In genomic region chr9:6759114-6759977, GRCh38 we compare ENCODE assay signal across 8 cellular contexts. TPM values are rescaled to one million over a fixed set of nuclear protein-coding genes. Genes with fewer than 3 reads are reported as not detected.
A peak's percentile ranks its signal among the peaks of the same experiment; 100 is the strongest.
DNase-seq lines count a peak whose midpoint lies in the region; ATAC-seq, FAIRE-seq and TF ChIP-seq lines count a peak whose summit lies in the region.

No MANE protein-coding gene starts in this region.

- POLR2A ChIA-PET in A549 (lab: Yijun Ruan, JAX) = interaction anchor here (0.9 to 4.0 kb wide), 2 partner anchors 55 to 78 kb away, joined by 4 to 32 read pairs; no protein-coding TSS in a partner anchor
- POLR2A ChIA-PET in Panc1 (lab: Charles Lee) = no interaction called here

- TF ChIP-seq RAD21 in A549 (conservative IDR thresholded peaks at IDR 0.05 in 1 of 2, IDR thresholded peaks at IDR 0.05 in 1 of 2) = no peak

- DNase-seq in A549 (ENCODE audit: low read depth in 1 of 2, low spot score in 1 of 2) (peak; percentile 38 to 42), Panc1 (ENCODE audit: low read depth, low spot score) (no peak)
- DNase-seq in stimulated activated CD4-positive, alpha-beta T cell treated with anti-CD3 and anti-CD28 coated beads, Interleukin-4, amount 100 ng/mL, for 24 hours = peak; percentile 28

- no peak for ATAC-seq in A549
- ATAC-seq in HG03039 (IDR thresholded peaks at IDR 0.05; ENCODE audit: unreplicated experiment) = peak; percentile 3
- ATAC-seq in Panc1 = no peak
- ATAC-seq in GM18858 (IDR thresholded peaks at IDR 0.05; ENCODE audit: unreplicated experiment) = no peak

- 35% methylated on average over 29 of the region's 29 CpGs for WGBS in A549 (ENCODE audit: missing lambda C conversion rate)
- 15 to 37% (median 31%) methylated on average over 29 of the region's 29 CpGs for WGBS in adipose tissue, 3 donors

- peak overlapping the region; percentile 98 for H3K4me3 ChIP-seq in A549
- peak overlapping the region; percentile 97 for H3K4me3 ChIP-seq in GM12875 (ENCODE audit: low read depth, low read length)
- H3K4me3 ChIP-seq in Panc1 (ENCODE audit: low read depth in 2 of 2, low read length in 2 of 2) = peak overlapping the region; percentile 59 to 64
- peak overlapping the region; percentile 89 for H3K4me3 ChIP-seq in iPS-18a (ENCODE audit: low read length)

- no peaks in the 10 kb centered on the region for H3K27me3 ChIP-seq in Panc1 (ENCODE audit: control insufficient read depth, insufficient read depth, low read length)
- H3K27me3 ChIP-seq in iPS-18a (ENCODE audit: control insufficient read depth, insufficient read depth, low read length) = peaks cover 3% of the 10 kb centered on the region

- in situ Hi-C loops in Panc1 (cut with HindIII; ENCODE audit: low pct_unique_long_range_greater_than_20kb, low sequenced_read_pairs) = no loop called here

- no peak for TF ChIP-seq EP300 in A549 (IDR thresholded peaks at IDR 0.05)

- CTCF ChIA-PET in A549 (lab: Yijun Ruan, JAX) (interaction anchor here (1.5 kb wide), 1 partner anchor 23 kb away, joined by 4 read pairs; no protein-coding TSS in a partner anchor), Panc1 (lab: Charles Lee) (no interaction called here)

- BruUV-seq in Panc1 (replicated peaks; lab: Mats Ljungman, UMichigan) = TSS peak; percentile 74

- H3K27ac ChIP-seq in A549 = peak overlapping the region; percentile 87 to 93
- H3K27ac ChIP-seq in Panc1 (ENCODE audit: low read length) = peak overlapping the region; percentile 39; the same call in 1 of the 2 replicates
- H3K27ac ChIP-seq in adipose tissue (ENCODE audit: low read depth, low read length) = peak overlapping the region; percentile 45
- H3K27ac ChIP-seq in iPS-18a (ENCODE audit: low read length) = no peak overlapping the region

- H3K9me3 ChIP-seq in A549 (no peaks in the 10 kb centered on the region), Panc1 (ENCODE audit: control insufficient read depth, insufficient read depth, low read depth, low read length) (no peaks in the 10 kb centered on the region), iPS-18a (ENCODE audit: control insufficient read depth, low read depth, low read length) (no peaks in the 10 kb centered on the region)

- peak overlapping the region; percentile 44 for H3K9ac ChIP-seq in iPS-18a (ENCODE audit: low read length)

- FAIRE-seq in A549 (lab: Jason Lieb, UNC) = no peak

- H3K4me2 ChIP-seq in A549 = peak overlapping the region; percentile 76

- H3K4me1 ChIP-seq in A549 = peaks cover 14% of the 10 kb centered on the region
- H3K4me1 ChIP-seq in Panc1 (ENCODE audit: control insufficient read depth, insufficient read depth, low read length) = no peaks in the 10 kb centered on the region
- H3K4me1 ChIP-seq in iPS-18a (ENCODE audit: control insufficient read depth, low read depth, low read length) = peaks cover 9% of the 10 kb centered on the region

- peaks cover 5% of the 10 kb centered on the region; the same call in 1 of the 2 replicates for H3K36me3 ChIP-seq in Panc1 (ENCODE audit: control insufficient read depth, insufficient read depth, low read length)
- no peaks in the 10 kb centered on the region for H3K36me3 ChIP-seq in iPS-18a (ENCODE audit: control insufficient read depth, low read depth, low read length)

- TF ChIP-seq CTCF in A549 (IDR thresholded peaks at IDR 0.05) (no peak), GM12875 (IDR thresholded peaks at IDR 0.05; ENCODE audit: borderline replicate concordance, insufficient read depth, low read depth, low read length) (no peak), Panc1 (IDR thresholded peaks at IDR 0.05) (no peak)

- TF ChIP-seq POLR2A in A549 (IDR thresholded peaks at IDR 0.05; ENCODE audit: low read length) = no peak

- intact Hi-C loops in Panc1 (cut with micrococcal nuclease; ENCODE audit: unreplicated experiment) = no loop called here

TF ChIP-seq in A549, 52 proteins besides CTCF, POLR2A, EP300 and RAD21:
- no peak for TF ChIP-seq FOSL2 (IDR thresholded peaks at IDR 0.05)
- peak; percentile 34; the same call in 1 of the 2 replicates for TF ChIP-seq FOSL2 (CRISPR knock-in tag; IDR thresholded peaks at IDR 0.05)
- no peak for TF ChIP-seq BHLHE40 (IDR thresholded peaks at IDR 0.05; ENCODE audit: low read depth, low read length)

RNA-seq across cellular contexts. Expression of gene KDM4C, which starts 1.6 kb away (rescaled TPM):
- polyA plus RNA-seq in A549 (2011; rRNA removed) = 15.6 and 16.2 TPM in 2 replicates
- polyA plus RNA-seq in A549 (2012; cell fraction: cytosol; rRNA removed) = 5.4 and 5.5 TPM in 2 replicates
- polyA plus RNA-seq in A549 (2012; cell fraction: nucleus; rRNA removed) = 7.2 and 12.4 TPM in 2 replicates
- 8.9 to 10.6 TPM (median 9.6 TPM) in 3 replicates for polyA plus RNA-seq in A549 (2017; fragmentation: RNase III; extraction: RNeasy Plus Mini Kit Qiagen cat#74134 plus additional on column Dnase treatment)
- 48.4 and 54.0 TPM in 2 replicates for polyA minus RNA-seq in A549 (2011; rRNA and poly(A)+ RNA removed)
- 7.1 TPM for total RNA-seq in Panc1 (2021; ENCODE audit: unreplicated experiment)
- polyA plus RNA-seq in Panc1 (2012; ENCODE audit: insufficient read length) = 3.5 TPM
- 1 to 10 TPM; 7.2 to 9.6 (median 8.7) TPM for polyA plus RNA-seq in adipose tissue
